Comparison of ENCODE assay signal across 8 cellular contexts in genomic region chr5:175464414-175465233, GRCh38. TPM values are rescaled to one million over a fixed set of nuclear protein-coding genes. Genes with fewer than 3 reads are reported as not detected.
DNase-seq lines count a peak whose midpoint lies in the region; FAIRE-seq and TF ChIP-seq lines count a peak whose summit lies in the region.

No MANE protein-coding gene starts in this region.

- peak; percentile 73 for TF ChIP-seq CTCF in HFFc6 (IDR thresholded peaks at IDR 0.05)
- TF ChIP-seq CTCF in astrocyte (IDR thresholded peaks at IDR 0.05; ENCODE audit: insufficient read depth, low read depth, low read length), result peak; percentile 73
- TF ChIP-seq CTCF in kidney (IDR thresholded peaks at IDR 0.05; ENCODE audit: borderline replicate concordance, extremely low read depth, insufficient read depth), result peak; percentile 52

- H3K4me1 ChIP-seq in astrocyte (ENCODE audit: insufficient read depth, low read length), result no peaks in the 10 kb centered on the region
- H3K4me1 ChIP-seq in kidney (ENCODE audit: control insufficient read depth in 1 of 2, insufficient read depth in 1 of 2, low read depth in 1 of 2, low read length in 2 of 2), result no peaks in the 10 kb centered on the region

- H3K27me3 ChIP-seq in astrocyte (ENCODE audit: insufficient read depth, low read length), result peaks cover 6% of the 10 kb centered on the region

- H3K9me3 ChIP-seq in astrocyte (ENCODE audit: insufficient read depth, low read depth, low read length), result no peaks in the 10 kb centered on the region
- H3K9me3 ChIP-seq in kidney (ENCODE audit: control insufficient read depth in 1 of 2, low read length in 2 of 2), result no peaks in the 10 kb centered on the region

- H3K4me1 Mint-ChIP-seq in HFFc6 (ENCODE audit: low read depth), result no peaks in the 10 kb centered on the region
- no peaks in the 10 kb centered on the region for H3K4me1 Mint-ChIP-seq in astrocyte (ENCODE audit: low read depth, unreplicated experiment)

- H3K36me3 Mint-ChIP-seq in HFFc6 (ENCODE audit: low read depth) (no peaks in the 10 kb centered on the region), astrocyte (ENCODE audit: low read depth, unreplicated experiment) (no peaks in the 10 kb centered on the region)

- H2AFZ ChIP-seq in astrocyte (ENCODE audit: low read depth, low read length), result no peak overlapping the region

- peaks cover 16% of the 10 kb centered on the region for H3K27me3 Mint-ChIP-seq in HFFc6 (ENCODE audit: insufficient read depth)
- peaks cover 10% of the 10 kb centered on the region for H3K27me3 Mint-ChIP-seq in astrocyte (ENCODE audit: low read depth, unreplicated experiment)

- no peak overlapping the region for H3K9ac ChIP-seq in astrocyte (ENCODE audit: low read length)
- no peak overlapping the region for H3K9ac ChIP-seq in kidney (ENCODE audit: low read length in 2 of 2)

- no peak overlapping the region for H3K27ac ChIP-seq in astrocyte (ENCODE audit: low read depth, low read length)
- H3K27ac ChIP-seq in kidney (ENCODE audit: low read depth in 2 of 2, low read length in 2 of 2), result no peak overlapping the region

- H3K9me3 Mint-ChIP-seq in HFFc6 (no peaks in the 10 kb centered on the region), astrocyte (ENCODE audit: unreplicated experiment) (peaks cover 3% of the 10 kb centered on the region)

- H3K4me2 ChIP-seq in astrocyte (ENCODE audit: low read length), result no peak overlapping the region

- H3K36me3 ChIP-seq in astrocyte (ENCODE audit: insufficient read depth, low read length) (no peaks in the 10 kb centered on the region), kidney (ENCODE audit: control insufficient read depth in 1 of 2, insufficient read depth in 2 of 2, low read length in 2 of 2) (no peaks in the 10 kb centered on the region)

- no peak for FAIRE-seq in astrocyte (lab: Jason Lieb, UNC)
- FAIRE-seq in kidney (lab: Jason Lieb, UNC), result no peak

- H3K4me3 ChIP-seq in astrocyte (ENCODE audit: insufficient read depth, low read depth, low read length), result no peak overlapping the region
- H3K4me3 ChIP-seq in kidney (ENCODE audit: low read length in 2 of 2), result no peak overlapping the region

- intact Hi-C loops in kidney (cut with DNase I), result no loop called here

- no peaks in the 10 kb centered on the region for H3K79me2 ChIP-seq in astrocyte (ENCODE audit: insufficient read depth, low read length)

- no peaks in the 10 kb centered on the region for H4K20me1 ChIP-seq in astrocyte (ENCODE audit: insufficient read depth, low read length)

- H3K4me3 Mint-ChIP-seq in HFFc6 (no peak overlapping the region), astrocyte (ENCODE audit: unreplicated experiment) (no peak overlapping the region)

- no peak overlapping the region for H3K27ac Mint-ChIP-seq in HFFc6
- no peak overlapping the region for H3K27ac Mint-ChIP-seq in astrocyte (ENCODE audit: unreplicated experiment)

- DNase-seq in NCI-H524 (lab: John Stamatoyannopoulos, UW) (peak; percentile 5 to 60), NCI-H524 treated with DMSO at 0.1 percent for 48 hours (lab: John Stamatoyannopoulos, UW) (no peak), HFFc6 (peak; percentile 23), MV-4-11 (lab: John Stamatoyannopoulos, UW) (peak; percentile 2), T-helper 1 cell (peak in 3 of 5 donors; percentile 26 to 76 (median 44)), astrocyte (ENCODE audit: low read depth) (no peak), kidney (no peak)
- peak; percentile 60 to 66 for DNase-seq in stimulated activated CD4-positive, alpha-beta T cell treated with anti-CD3 and anti-CD28 coated beads, Interleukin-4, amount 100 ng/mL, for 48 hours (ENCODE audit: low read depth in 2 of 2)

RNA-seq across cellular contexts. Expression of gene SFXN1, which starts 13.7 kb away (rescaled TPM):
- 10 to 100 TPM; 60.8 to 83.0 (median 74.6) TPM for total RNA-seq in HFFc6 (2021; fragmentation: NEBNext Ultra II Directional; extraction: Animal tissue kit (Norgen Biotek cat#: 25700))
- total RNA-seq in astrocyte (84.1 and 89.4 TPM in 2 replicates), kidney (35.4 TPM)
- polyA plus RNA-seq in kidney (ENCODE audit: insufficient read depth, low read depth, low replicate concordance), result 33.4 TPM

RNA-seq across cellular contexts. Expression of gene DRD1, which starts 20.6 kb away (rescaled TPM):
- not detected for total RNA-seq in HFFc6 (2021; fragmentation: NEBNext Ultra II Directional; extraction: Animal tissue kit (Norgen Biotek cat#: 25700))
- 0.14 and 0.23 TPM in 2 replicates for total RNA-seq in astrocyte
- 0.25 TPM for total RNA-seq in kidney
- 0.28 TPM for polyA plus RNA-seq in kidney (ENCODE audit: insufficient read depth, low read depth, low replicate concordance)

Comparison
In these comparisons a context has a peak if more than half of its experiments do, and no peak if none do; other contexts are left out.
1. DNase-seq: peak in NCI-H524 (2 of 2), HFFc6 (single experiment), MV-4-11 (single experiment), T-helper 1 cell (3 of 5) and stimulated activated CD4-positive, alpha-beta T cell treated with anti-CD3 and anti-CD28 coated beads, Interleukin-4, amount 100 ng/mL, for 48 hours (2 of 2); none in NCI-H524 treated with DMSO at 0.1 percent for 48 hours (single experiment), astrocyte (single experiment) and kidney (single experiment).
2. Peak in every context shown above with its lines, with median percentiles within 50 percentile points of each other: CTCF ChIP-seq.